15 cellular contexts compared by ENCODE assay signal in genomic region chr19:14059652-14060155, GRCh38.
DNase-seq lines count a peak whose midpoint lies in the region; ATAC-seq lines count a peak whose summit lies in the region.
"Had no signal": no experiment of that assay in that cellular context is flagged by ENCODE, and none has a peak within 500 bp of the region (broad histone marks: within the 10 kb centered on the region; RNA-seq: fewer than 3 reads in every experiment).

No MANE protein-coding gene starts in this region.

- peaks cover 38 to 63% of the 10 kb centered on the region in 2 donors for H3K27me3 Mint-ChIP-seq in stimulated activated naive B cell treated with anti-CD40 and anti-IgM and Interleukin-4, amounts not matched to agents 10 μg/mL and 1 μg/mL and 100 μg/mL, for 72 hours

- H3K9me3 Mint-ChIP-seq in stimulated activated naive B cell treated with anti-CD40 and anti-IgM and Interleukin-4, amounts not matched to agents 10 μg/mL and 1 μg/mL and 100 μg/mL, for 72 hours, result no peaks in the 10 kb centered on the region
- H3K9me3 Mint-ChIP-seq: endodermal cell; stimulated activated naive CD8-positive, alpha-beta T cell treated with anti-CD3 and anti-CD28 coated beads, Interleukin-15, amount 100 ng/mL, for 72 hours had no signal

- H3K36me3 Mint-ChIP-seq in stimulated activated naive B cell treated with anti-CD40 and anti-IgM and Interleukin-4, amounts not matched to agents 10 μg/mL and 1 μg/mL and 100 μg/mL, for 72 hours, result no peaks in the 10 kb centered on the region

- peaks cover 16 to 18% of the 10 kb centered on the region in 2 donors for H3K4me1 Mint-ChIP-seq in stimulated activated naive B cell treated with anti-CD40 and anti-IgM and Interleukin-4, amounts not matched to agents 10 μg/mL and 1 μg/mL and 100 μg/mL, for 72 hours
- H3K4me1 Mint-ChIP-seq: endodermal cell had no signal

- peak; percentile 46 for DNase-seq in NCI-H82 (lab: John Stamatoyannopoulos, UW)
- DNase-seq in NCI-H82 treated with DMSO at 0.1 percent for 48 hours (lab: John Stamatoyannopoulos, UW; ENCODE audit: unreplicated experiment), result no peak
- DNase-seq in OCI-M1 (lab: John Stamatoyannopoulos, UW), result peak; percentile 80
- peak; percentile 64 for DNase-seq in left kidney (ENCODE audit: low read depth, low spot score)
- DNase-seq in stimulated activated naive B cell treated with anti-CD40 and anti-IgM and Interleukin-4, amounts not matched to agents 10 μg/mL and 1 μg/mL and 100 μg/mL, for 72 hours, result no peak
- DNase-seq in stimulated activated CD4-positive, alpha-beta T cell treated with anti-CD3 and anti-CD28 coated beads, Interleukin-4, amount 100 ng/mL, for 4 hours, result no peak
- DNase-seq in SKM-1 (lab: John Stamatoyannopoulos, UW; ENCODE audit: unreplicated experiment), result no peak
- DNase-seq: MG63, NCI-H1436, NCI-H774, PC-3, Right ventricle myocardium superior had no signal

- no peak overlapping the region for H3K4me3 Mint-ChIP-seq in stimulated activated naive B cell treated with anti-CD40 and anti-IgM and Interleukin-4, amounts not matched to agents 10 μg/mL and 1 μg/mL and 100 μg/mL, for 72 hours
- H3K4me3 Mint-ChIP-seq: endodermal cell had no signal

- no peak for ATAC-seq in stimulated activated naive B cell treated with anti-CD40 and anti-IgM and Interleukin-4, amounts not matched to agents 10 μg/mL and 1 μg/mL and 100 μg/mL, for 72 hours (replicated peaks)
- ATAC-seq in GM18909 (IDR thresholded peaks at IDR 0.05; ENCODE audit: poor library complexity, unreplicated experiment), result no peak
- ATAC-seq: PC-3 had no signal

- H3K27ac Mint-ChIP-seq in stimulated activated naive B cell treated with anti-CD40 and anti-IgM and Interleukin-4, amounts not matched to agents 10 μg/mL and 1 μg/mL and 100 μg/mL, for 72 hours, result peak overlapping the region; percentile 65
- H3K27ac Mint-ChIP-seq: endodermal cell; stimulated activated naive CD8-positive, alpha-beta T cell treated with anti-CD3 and anti-CD28 coated beads, Interleukin-15, amount 100 ng/mL, for 72 hours had no signal

Comparison
In these comparisons a context has a peak if more than half of its experiments do, and no peak if none do; other contexts are left out.
1. DNase-seq: peak in NCI-H82 (single experiment), OCI-M1 (single experiment) and left kidney (single experiment); none in NCI-H82 treated with DMSO at 0.1 percent for 48 hours (single experiment), stimulated activated naive B cell treated with anti-CD40 and anti-IgM and Interleukin-4, amounts not matched to agents 10 μg/mL and 1 μg/mL and 100 μg/mL, for 72 hours (single experiment), stimulated activated CD4-positive, alpha-beta T cell treated with anti-CD3 and anti-CD28 coated beads, Interleukin-4, amount 100 ng/mL, for 4 hours (0 of 2) and SKM-1 (single experiment).